ENCODE assay signal across 11 cellular contexts in genomic region chr12:20798561-20798960, GRCh38. TPM values are rescaled to one million over a fixed set of nuclear protein-coding genes. Genes with fewer than 3 reads are reported as not detected.
A peak's percentile ranks its signal among the peaks of the same experiment; 100 is the strongest.
DNase-seq lines count a peak whose midpoint lies in the region; ATAC-seq, FAIRE-seq and TF ChIP-seq lines count a peak whose summit lies in the region.
"Had no signal": no experiment of that assay in that cellular context is flagged by ENCODE, and none has a peak within 500 bp of the region (broad histone marks: within the 10 kb centered on the region; RNA-seq: fewer than 3 reads in every experiment).

No MANE protein-coding gene starts in this region.

- no peaks in the 10 kb centered on the region for H3K4me1 Mint-ChIP-seq in Caco-2 (ENCODE audit: low read depth, unreplicated experiment)

- in situ Hi-C loops in HepG2 (cut with HindIII; ENCODE audit: extremely low pct_ligation_motif_present, low pct_unique_long_range_greater_than_20kb) = loop anchor here (10.0 kb wide), 1 partner anchor 154 kb away; no protein-coding TSS in a partner anchor

- H3K4me3 Mint-ChIP-seq in Caco-2 (ENCODE audit: unreplicated experiment) = no peak overlapping the region

- H3K36me3 ChIP-seq in Caco-2 (ENCODE audit: control insufficient read depth, insufficient read depth, low read length) = no peaks in the 10 kb centered on the region
- H3K36me3 ChIP-seq in HepG2 (replicated peaks in 1 of 2; ENCODE audit: control insufficient read depth in 1 of 2, insufficient read depth in 2 of 2, low read length in 2 of 2) = no peaks in the 10 kb centered on the region

- TF ChIP-seq CTCF in Caco-2 (IDR thresholded peaks at IDR 0.05; ENCODE audit: insufficient read depth in 1 of 2, low read depth in 1 of 2, low read length in 1 of 2, severe bottlenecking in 1 of 2, unreplicated experiment in 1 of 2) (peak; percentile 56), cardiac fibroblast (IDR thresholded peaks at IDR 0.05; ENCODE audit: low read depth, low read length) (peak; percentile 24), HepG2 (CRISPR knock-in tag; IDR thresholded peaks at IDR 0.05) (peak; percentile 71)

- POLR2A ChIA-PET in Caco-2 (lab: Charles Lee) = no interaction called here
- POLR2A ChIA-PET in HepG2 (lab: Yijun Ruan, JAX) = no interaction called here

- no peaks in the 10 kb centered on the region for H3K27me3 ChIP-seq in Caco-2 (replicated peaks; ENCODE audit: control insufficient read depth, insufficient read depth, low read length)
- no peaks in the 10 kb centered on the region for H3K27me3 ChIP-seq in HepG2 (ENCODE audit: control insufficient read depth in 1 of 2, insufficient read depth in 2 of 2, low read length in 2 of 2)

- no peak overlapping the region for H2AFZ ChIP-seq in HepG2 (ENCODE audit: low read length)

- TF ChIP-seq EP300 in HepG2 (IDR thresholded peaks at IDR 0.05; ENCODE audit: low read depth in 2 of 2, low read length in 2 of 2) (no peak), HepG2 (CRISPR knock-in tag; IDR thresholded peaks at IDR 0.05; ENCODE audit: borderline replicate concordance) (no peak)

- CTCF ChIA-PET in Caco-2 (lab: Charles Lee) = no interaction called here
- CTCF ChIA-PET in HepG2 (lab: Yijun Ruan, JAX; ENCODE audit: low intra/inter-chr PET ratio, low total read pairs) = interaction anchor here (1.7 to 2.3 kb wide), 2 partner anchors 152 to 335 kb away, joined by 14 to 39 read pairs; no protein-coding TSS in a partner anchor

- BruUV-seq in Caco-2 (replicated peaks; lab: Mats Ljungman, UMichigan) (no TSS peak), HepG2 (replicated peaks; lab: Mats Ljungman, UMichigan) (no TSS peak)

- H3K27me3 Mint-ChIP-seq in Caco-2 (ENCODE audit: insufficient read depth, unreplicated experiment) = no peaks in the 10 kb centered on the region

- no peaks in the 10 kb centered on the region for H3K79me2 ChIP-seq in HepG2 (ENCODE audit: insufficient read depth, low read length)

- H4K20me1 ChIP-seq in HepG2 (ENCODE audit: insufficient read depth, low read length) = no peaks in the 10 kb centered on the region

- TF ChIP-seq RAD21 in HepG2 (CRISPR knock-in tag; IDR thresholded peaks at IDR 0.05) = peak; percentile 61

- FAIRE-seq in HepG2 (lab: Jason Lieb, UNC) = no peak

- 0% methylated on average over 1 of the region's 1 CpG for WGBS in HepG2 (ENCODE audit: low lambda C conversion rate)

- no peak overlapping the region for H3K4me2 ChIP-seq in HepG2 (ENCODE audit: low read depth, low read length)

- ATAC-seq in HepG2 (peak; percentile 90), HG02852 (IDR thresholded peaks at IDR 0.05; ENCODE audit: unreplicated experiment) (no peak), HG02763 (IDR thresholded peaks at IDR 0.05; ENCODE audit: unreplicated experiment) (no peak)

- H3K4me1 ChIP-seq in Caco-2 = no peaks in the 10 kb centered on the region
- H3K4me1 ChIP-seq in HepG2 (ENCODE audit: insufficient read depth, low read length) = no peaks in the 10 kb centered on the region

- intact Hi-C loops in Caco-2 (cut with micrococcal nuclease; ENCODE audit: unreplicated experiment) = loop anchor here (1.0 to 2.0 kb wide), 5 partner anchors 67 to 372 kb away; no protein-coding TSS in a partner anchor
- intact Hi-C loops in HepG2 (cut with micrococcal nuclease; ENCODE audit: unreplicated experiment) = loop anchor here (1.0 kb wide), 3 partner anchors 152 to 334 kb away; no protein-coding TSS in a partner anchor

- no peak for TF ChIP-seq POLR2A in HepG2 (IDR thresholded peaks at IDR 0.05; ENCODE audit: insufficient read depth in 1 of 2, low read depth in 2 of 2, low read length in 2 of 2)

- H3K9me3 ChIP-seq in Caco-2 (no peaks in the 10 kb centered on the region), HepG2 (ENCODE audit: low read length) (no peaks in the 10 kb centered on the region)

- H3K27ac Mint-ChIP-seq in Caco-2 (ENCODE audit: unreplicated experiment) = no peak overlapping the region

- no peak overlapping the region for H3K4me3 ChIP-seq in Caco-2 (ENCODE audit: low read depth, low read length)
- H3K4me3 ChIP-seq in cardiac fibroblast (replicated peaks in 1 of 2; ENCODE audit: low read depth in 2 of 2, low read length in 2 of 2) = no peak overlapping the region
- H3K4me3 ChIP-seq in HepG2 (replicated peaks in 1 of 3; ENCODE audit: insufficient read depth in 1 of 3, low read depth in 2 of 3, low read length in 3 of 3) = no peak overlapping the region

- no peaks in the 10 kb centered on the region for H3K36me3 Mint-ChIP-seq in Caco-2 (ENCODE audit: insufficient read depth, unreplicated experiment)

- H3K27ac ChIP-seq in HepG2 (ENCODE audit: extremely low read length, insufficient read depth, low read length) = no peak overlapping the region
- H3K27ac ChIP-seq: HL-60 had no signal

- no peaks in the 10 kb centered on the region for H3K9me3 Mint-ChIP-seq in Caco-2 (ENCODE audit: unreplicated experiment)

- DNase-seq in Caco-2 (peak in 1 of 2 experiments; percentile 37), NCI-H1105 (lab: John Stamatoyannopoulos, UW) (peak; percentile 25), cardiac fibroblast (ENCODE audit: low read depth in 2 of 2) (peak; percentile 43 to 53), HepG2 (ENCODE audit: low spot score) (peak; percentile 46)
- no peak for DNase-seq in stimulated activated CD4-positive, alpha-beta T cell treated with anti-CD3 and anti-CD28 coated beads, Interleukin-1b, Interleukin-23, amount 100 ng/mL, for 48 hours
- no peak for DNase-seq in activated CD4-positive, alpha-beta T cell treated with anti-CD3 and anti-CD28 coated beads, Interleukin-2, amount 50 U/mL, for 4 hours
- DNase-seq: stimulated activated CD4-positive, alpha-beta T cell treated with anti-CD3 and anti-CD28 coated beads, Interleukin-4, amount 100 ng/mL, for 4 hours had no signal

- H3K9ac ChIP-seq in HepG2 (ENCODE audit: insufficient read depth, low read depth, low read length) = no peak overlapping the region

TF ChIP-seq in HepG2, 621 proteins besides CTCF, POLR2A, EP300 and RAD21:
- no peak for TF ChIP-seq ZNF547 (CRISPR knock-in tag; IDR thresholded peaks at IDR 0.05)
- peak; percentile 89 for TF ChIP-seq STAG1 (CRISPR knock-in tag; IDR thresholded peaks at IDR 0.05)
- TF ChIP-seq MIXL1 (CRISPR knock-in tag; IDR thresholded peaks at IDR 0.05) = peak; percentile 50; the same call in 1 of the 2 replicates
- peak; percentile 75 for TF ChIP-seq SMC3 (IDR thresholded peaks at IDR 0.05; ENCODE audit: low read length)
- no peak for TF ChIP-seq ZNF18 (CRISPR knock-in tag; IDR thresholded peaks at IDR 0.05; ENCODE audit: insufficient replicate concordance)

RNA-seq across cellular contexts. Expression of gene SLCO1B3, which starts 11.9 kb away (rescaled TPM):
- total RNA-seq in Caco-2 (2022) (0.20 and 0.81 TPM in 2 replicates), HepG2 (2016; rRNA removed; fragmentation: Illumina TruSeq; extraction: Trizol) (0.15 and 0.31 TPM in 2 replicates)
- total RNA-seq in HepG2 (2016; cell fraction: cytosol; rRNA removed; fragmentation: Illumina TruSeq; extraction: Trizol; ENCODE audit: low read depth) = 0.20 TPM in 1 of 2 replicates, not detected in the other
- 0.15 and 0.22 TPM in 2 replicates for total RNA-seq in HepG2 (2016; cell fraction: insoluble cytoplasmic fraction; rRNA removed; fragmentation: Illumina TruSeq; extraction: Trizol)
- total RNA-seq in HepG2 (2016; cell fraction: membrane; rRNA removed; fragmentation: Illumina TruSeq; extraction: Trizol) = not detected in 2 replicates
- total RNA-seq in HepG2 (2016; cell fraction: nucleus; rRNA removed; fragmentation: Illumina TruSeq; extraction: Trizol) = 0.12 and 0.22 TPM in 2 replicates
- 0.24 TPM in 1 of 2 replicates, not detected in the other for polyA plus RNA-seq in HepG2 (2011; rRNA removed)
- 0.10 TPM in 1 of 2 replicates, not detected in the other for polyA plus RNA-seq in HepG2 (2011; cell fraction: cytosol; rRNA removed)
- polyA plus RNA-seq in HepG2 (2011; cell fraction: nucleus; rRNA removed) = 0.16 and 0.18 TPM in 2 replicates
- 0.31 and 0.33 TPM in 2 replicates for polyA plus RNA-seq in HepG2 (2012)
- polyA plus RNA-seq in HepG2 (2016; cell fraction: cytosol; fragmentation: Illumina TruSeq; extraction: Trizol; ENCODE audit: low read depth) = not detected in 2 replicates
- not detected in 2 replicates for polyA plus RNA-seq in HepG2 (2016; cell fraction: insoluble cytoplasmic fraction; fragmentation: Illumina TruSeq; extraction: Trizol; ENCODE audit: low read depth)
- polyA plus RNA-seq in HepG2 (2016; cell fraction: membrane; fragmentation: Illumina TruSeq; extraction: Trizol; ENCODE audit: low read depth) = not detected in 2 replicates
- 0.79 TPM in 1 of 2 replicates, not detected in the other for polyA plus RNA-seq in HepG2 (2016; cell fraction: nucleus; fragmentation: Illumina TruSeq; extraction: Trizol; ENCODE audit: insufficient read depth, low read depth)
- polyA minus RNA-seq in HepG2 (2011; rRNA and poly(A)+ RNA removed; ENCODE audit: low replicate concordance) = 2.1 TPM in 1 of 2 replicates, not detected in the other
- not detected in 2 replicates for polyA minus RNA-seq in HepG2 (2011; cell fraction: cytosol; rRNA and poly(A)+ RNA removed)
- polyA minus RNA-seq in HepG2 (2011; cell fraction: nucleus; rRNA and poly(A)+ RNA removed) = 0.87 TPM in 1 of 2 replicates, not detected in the other
- total RNA-seq: fibroblast of villous mesenchyme had no signal

Comparison
In these comparisons a context has a peak if more than half of its experiments do, and no peak if none do; other contexts are left out.
1. DNase-seq: peak in NCI-H1105 (single experiment), cardiac fibroblast (2 of 2) and HepG2 (single experiment); none in stimulated activated CD4-positive, alpha-beta T cell treated with anti-CD3 and anti-CD28 coated beads, Interleukin-1b, Interleukin-23, amount 100 ng/mL, for 48 hours (single experiment) and activated CD4-positive, alpha-beta T cell treated with anti-CD3 and anti-CD28 coated beads, Interleukin-2, amount 50 U/mL, for 4 hours (0 of 2).
2. Peak in every context shown above with its lines, with median percentiles within 50 percentile points of each other: CTCF ChIP-seq.